ENCODE assay signal across 19 cellular contexts in the genomic region with DNA sequence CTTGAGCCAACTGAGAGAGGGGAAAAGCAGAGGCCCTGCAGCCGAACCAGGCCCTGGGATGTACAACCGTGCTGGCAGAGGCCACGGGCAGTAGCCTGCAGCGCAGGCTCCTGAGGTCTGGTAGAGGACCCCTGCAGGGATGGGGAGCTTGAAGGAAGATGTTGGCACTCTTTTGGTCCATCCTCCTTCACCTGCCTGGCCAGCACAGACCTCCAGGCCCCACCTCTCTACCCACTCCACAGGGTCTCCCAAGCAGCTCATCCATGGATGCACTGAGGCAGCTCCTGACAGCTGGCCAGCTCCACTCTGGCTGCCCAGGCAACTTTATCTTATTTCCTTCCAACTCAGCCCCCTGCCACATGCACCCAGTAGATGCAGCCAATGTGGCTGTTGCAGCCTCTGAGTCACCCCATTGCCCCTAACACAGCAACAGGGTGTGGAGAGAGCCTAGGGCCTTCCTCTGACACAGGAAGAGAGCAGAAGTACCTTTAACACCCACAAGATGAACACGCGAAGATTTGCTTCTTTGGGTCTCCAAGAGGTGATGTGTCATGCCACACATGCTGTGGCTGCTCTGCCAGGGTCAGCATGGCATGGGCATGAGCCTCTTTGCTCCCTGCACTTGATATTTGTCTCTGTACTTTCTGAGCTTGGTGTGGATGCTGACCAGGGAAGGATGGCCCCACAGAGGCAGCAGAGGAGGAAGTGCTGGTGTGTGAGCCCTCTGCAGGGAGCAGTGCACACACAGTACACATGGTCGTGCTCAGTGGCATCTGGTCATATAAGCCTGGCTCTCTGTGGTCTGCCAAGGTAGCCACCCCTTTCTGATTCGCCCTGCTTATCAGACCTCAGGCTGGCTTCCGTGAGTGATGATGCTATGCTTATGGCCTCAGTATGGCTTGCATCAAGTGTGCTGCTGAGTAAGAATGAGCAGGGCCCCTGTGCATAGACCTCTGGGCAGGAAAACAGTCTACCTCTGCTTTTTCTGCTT.
DNase-seq lines count a peak whose midpoint lies in the region; ATAC-seq, FAIRE-seq and TF ChIP-seq lines count a peak whose summit lies in the region.
"Had no signal": no experiment of that assay in that cellular context is flagged by ENCODE, and none has a peak within 500 bp of the region (broad histone marks: within the 10 kb centered on the region; RNA-seq: fewer than 3 reads in every experiment).

No MANE protein-coding gene starts in this region.

- H2AFZ ChIP-seq in HepG2 (ENCODE audit: low read length): no peak overlapping the region

- H3K9me3 ChIP-seq in right lobe of liver: no peaks in the 10 kb centered on the region
- H3K9me3 ChIP-seq in HepG2 (ENCODE audit: low read length): no peaks in the 10 kb centered on the region
- no peaks in the 10 kb centered on the region for H3K9me3 ChIP-seq in aorta (ENCODE audit: control insufficient read depth, low read length)
- H3K9me3 ChIP-seq: prostate gland had no signal

- WGBS in right lobe of liver (ENCODE audit: insufficient coverage, low coverage, low lambda C conversion rate, missing lambda C conversion rate): 72% methylated on average over 5 of the region's 9 CpGs
- WGBS in HepG2 (ENCODE audit: low lambda C conversion rate): 12% methylated on average over 6 of the region's 9 CpGs
- 72 to 82% methylated on average over 9 of the region's 9 CpGs for WGBS in aorta, 2 donors

- H3K27ac Mint-ChIP-seq in T-cell: peak overlapping the region; percentile 35 to 56

- TF ChIP-seq RAD21 in HepG2 (CRISPR knock-in tag; IDR thresholded peaks at IDR 0.05): no peak

- POLR2A ChIA-PET in HepG2 (lab: Yijun Ruan, JAX): no interaction called here
- POLR2A ChIA-PET in T-cell (lab: Charles Lee): no interaction called here

- no peak for FAIRE-seq in HepG2 (lab: Jason Lieb, UNC)
- FAIRE-seq: colon, H54 had no signal

- no peak for DNase-seq in right lobe of liver
- no peak for DNase-seq in HepG2 (ENCODE audit: low spot score)
- peak in 18 of 34 experiments; percentile 4 to 53 (median 22) for DNase-seq in T-cell
- DNase-seq in kidney glomerular epithelial cell (lab: John Stamatoyannopoulos, UW): peak; percentile 2
- DNase-seq in aorta: no peak
- DNase-seq in medulla oblongata (ENCODE audit: extremely low spot score): no peak
- DNase-seq in SW480 (ENCODE audit: low spot score): no peak
- no peak for DNase-seq in central memory CD4-positive, alpha-beta T cell
- DNase-seq: GDM1, Kasumi-1, NCI-H1417 treated with DMSO at 0.1 percent for 48 hours, NCI-H345, SHP77, T1000 had no signal

- H3K36me3 Mint-ChIP-seq in T-cell: no peaks in the 10 kb centered on the region

- TF ChIP-seq EP300 in HepG2 (IDR thresholded peaks at IDR 0.05; ENCODE audit: low read depth in 2 of 2, low read length in 2 of 2): no peak
- no peak for TF ChIP-seq EP300 in HepG2 (CRISPR knock-in tag; IDR thresholded peaks at IDR 0.05; ENCODE audit: borderline replicate concordance)

- CTCF ChIA-PET in HepG2 (lab: Yijun Ruan, JAX; ENCODE audit: low intra/inter-chr PET ratio, low total read pairs): no interaction called here
- CTCF ChIA-PET in T-cell (lab: Charles Lee): no interaction called here

- no peak overlapping the region for H3K4me2 ChIP-seq in HepG2 (ENCODE audit: low read depth, low read length)

- peaks cover 0 to 3% (median 0%) of the 10 kb centered on the region in 3 donors for H3K4me1 Mint-ChIP-seq in T-cell

- peak in 3 of 4 donors; percentile 18 to 48 (median 20) for ATAC-seq in right lobe of liver
- ATAC-seq in HepG2: no peak
- ATAC-seq in T-cell (replicated peaks in 1 of 4): peak; percentile 49 to 74 (median 59)
- ATAC-seq in aorta (ENCODE audit: low FRiP score): peak; percentile 8

- no peaks in the 10 kb centered on the region for H3K9me3 Mint-ChIP-seq in T-cell
- H3K9me3 Mint-ChIP-seq: nephron had no signal

- H3K4me3 ChIP-seq in right lobe of liver: no peak overlapping the region
- H3K4me3 ChIP-seq in HepG2 (replicated peaks in 1 of 3; ENCODE audit: insufficient read depth in 1 of 3, low read depth in 2 of 3, low read length in 3 of 3): no peak overlapping the region
- no peak overlapping the region for H3K4me3 ChIP-seq in aorta (ENCODE audit: low read length in 2 of 2)
- H3K4me3 ChIP-seq: prostate gland had no signal

- no peak overlapping the region for H3K27ac ChIP-seq in right lobe of liver
- no peak overlapping the region for H3K27ac ChIP-seq in HepG2 (ENCODE audit: extremely low read length, insufficient read depth, low read length)
- no peak overlapping the region for H3K27ac ChIP-seq in aorta (ENCODE audit: low read depth in 1 of 2, low read length in 2 of 2)
- H3K27ac ChIP-seq: epithelial cell of prostate, prostate gland had no signal

- intact Hi-C loops in right lobe of liver (cut with DNase I) (no loop called here), HepG2 (cut with micrococcal nuclease; ENCODE audit: unreplicated experiment) (no loop called here), aorta (cut with DNase I) (no loop called here)

- H3K27me3 Mint-ChIP-seq in T-cell: peaks cover 26 to 33% of the 10 kb centered on the region in 2 donors

- in situ Hi-C loops in HepG2 (cut with HindIII; ENCODE audit: extremely low pct_ligation_motif_present, low pct_unique_long_range_greater_than_20kb): no loop called here

- no peak for TF ChIP-seq POLR2A in right lobe of liver (IDR thresholded peaks at IDR 0.05)
- no peak for TF ChIP-seq POLR2A in HepG2 (IDR thresholded peaks at IDR 0.05; ENCODE audit: insufficient read depth in 1 of 2, low read depth in 2 of 2, low read length in 2 of 2)

- no peaks in the 10 kb centered on the region for H4K20me1 ChIP-seq in HepG2 (ENCODE audit: insufficient read depth, low read length)

- H3K4me1 ChIP-seq in right lobe of liver (no peaks in the 10 kb centered on the region), HepG2 (ENCODE audit: insufficient read depth, low read length) (no peaks in the 10 kb centered on the region), aorta (ENCODE audit: control insufficient read depth in 1 of 2, insufficient read depth in 2 of 2, low read length in 2 of 2) (no peaks in the 10 kb centered on the region)
- H3K4me1 ChIP-seq: prostate gland had no signal

- TF ChIP-seq CTCF in right lobe of liver (IDR thresholded peaks at IDR 0.05): no peak
- no peak for TF ChIP-seq CTCF in HepG2 (CRISPR knock-in tag; IDR thresholded peaks at IDR 0.05)

- H3K27me3 ChIP-seq in right lobe of liver: no peaks in the 10 kb centered on the region
- peaks cover 0 to 24% of the 10 kb centered on the region in 2 experiments; a peak in 3 of 5 replicates for H3K27me3 ChIP-seq in HepG2 (ENCODE audit: control insufficient read depth in 1 of 2, insufficient read depth in 2 of 2, low read length in 2 of 2)
- H3K27me3 ChIP-seq in aorta (ENCODE audit: control insufficient read depth in 1 of 2, insufficient read depth in 2 of 2, low read length in 1 of 2): no peaks in the 10 kb centered on the region

- H3K9ac ChIP-seq in HepG2 (ENCODE audit: insufficient read depth, low read depth, low read length): no peak overlapping the region

- H3K79me2 ChIP-seq in HepG2 (ENCODE audit: insufficient read depth, low read length): no peaks in the 10 kb centered on the region

- no TSS peak for BruUV-seq in HepG2 (replicated peaks; lab: Mats Ljungman, UMichigan)

- no peak overlapping the region for H3K4me3 Mint-ChIP-seq in T-cell
- H3K4me3 Mint-ChIP-seq: nephron had no signal

- H3K36me3 ChIP-seq in right lobe of liver (no peaks in the 10 kb centered on the region), HepG2 (replicated peaks in 1 of 2; ENCODE audit: control insufficient read depth in 1 of 2, insufficient read depth in 2 of 2, low read length in 2 of 2) (no peaks in the 10 kb centered on the region), aorta (ENCODE audit: control insufficient read depth in 1 of 2, insufficient read depth in 2 of 2, low read length in 1 of 2) (no peaks in the 10 kb centered on the region)
- H3K36me3 ChIP-seq: prostate gland had no signal

TF ChIP-seq in HepG2, 621 proteins besides CTCF, POLR2A, EP300 and RAD21 (continues in another document):
- TF ChIP-seq, protein P1, sequence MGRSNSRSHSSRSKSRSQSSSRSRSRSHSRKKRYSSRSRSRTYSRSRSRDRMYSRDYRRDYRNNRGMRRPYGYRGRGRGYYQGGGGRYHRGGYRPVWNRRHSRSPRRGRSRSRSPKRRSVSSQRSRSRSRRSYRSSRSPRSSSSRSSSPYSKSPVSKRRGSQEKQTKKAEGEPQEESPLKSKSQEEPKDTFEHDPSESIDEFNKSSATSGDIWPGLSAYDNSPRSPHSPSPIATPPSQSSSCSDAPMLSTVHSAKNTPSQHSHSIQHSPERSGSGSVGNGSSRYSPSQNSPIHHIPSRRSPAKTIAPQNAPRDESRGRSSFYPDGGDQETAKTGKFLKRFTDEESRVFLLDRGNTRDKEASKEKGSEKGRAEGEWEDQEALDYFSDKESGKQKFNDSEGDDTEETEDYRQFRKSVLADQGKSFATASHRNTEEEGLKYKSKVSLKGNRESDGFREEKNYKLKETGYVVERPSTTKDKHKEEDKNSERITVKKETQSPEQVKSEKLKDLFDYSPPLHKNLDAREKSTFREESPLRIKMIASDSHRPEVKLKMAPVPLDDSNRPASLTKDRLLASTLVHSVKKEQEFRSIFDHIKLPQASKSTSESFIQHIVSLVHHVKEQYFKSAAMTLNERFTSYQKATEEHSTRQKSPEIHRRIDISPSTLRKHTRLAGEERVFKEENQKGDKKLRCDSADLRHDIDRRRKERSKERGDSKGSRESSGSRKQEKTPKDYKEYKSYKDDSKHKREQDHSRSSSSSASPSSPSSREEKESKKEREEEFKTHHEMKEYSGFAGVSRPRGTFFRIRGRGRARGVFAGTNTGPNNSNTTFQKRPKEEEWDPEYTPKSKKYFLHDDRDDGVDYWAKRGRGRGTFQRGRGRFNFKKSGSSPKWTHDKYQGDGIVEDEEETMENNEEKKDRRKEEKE (IDR thresholded peaks at IDR 0.05): no peak
- TF ChIP-seq, protein P2, sequence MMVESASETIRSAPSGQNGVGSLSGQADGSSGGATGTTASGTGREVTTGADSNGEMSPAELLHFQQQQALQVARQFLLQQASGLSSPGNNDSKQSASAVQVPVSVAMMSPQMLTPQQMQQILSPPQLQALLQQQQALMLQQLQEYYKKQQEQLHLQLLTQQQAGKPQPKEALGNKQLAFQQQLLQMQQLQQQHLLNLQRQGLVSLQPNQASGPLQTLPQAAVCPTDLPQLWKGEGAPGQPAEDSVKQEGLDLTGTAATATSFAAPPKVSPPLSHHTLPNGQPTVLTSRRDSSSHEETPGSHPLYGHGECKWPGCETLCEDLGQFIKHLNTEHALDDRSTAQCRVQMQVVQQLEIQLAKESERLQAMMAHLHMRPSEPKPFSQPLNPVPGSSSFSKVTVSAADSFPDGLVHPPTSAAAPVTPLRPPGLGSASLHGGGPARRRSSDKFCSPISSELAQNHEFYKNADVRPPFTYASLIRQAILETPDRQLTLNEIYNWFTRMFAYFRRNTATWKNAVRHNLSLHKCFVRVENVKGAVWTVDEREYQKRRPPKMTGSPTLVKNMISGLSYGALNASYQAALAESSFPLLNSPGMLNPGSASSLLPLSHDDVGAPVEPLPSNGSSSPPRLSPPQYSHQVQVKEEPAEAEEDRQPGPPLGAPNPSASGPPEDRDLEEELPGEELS (CRISPR knock-in tag; IDR thresholded peaks at IDR 0.05): no peak
- no peak for TF ChIP-seq ZSCAN31 (CRISPR knock-in tag; IDR thresholded peaks at IDR 0.05; ENCODE audit: low read depth)
- TF ChIP-seq SMAD1 (CRISPR knock-in tag; IDR thresholded peaks at IDR 0.05; ENCODE audit: borderline replicate concordance, low read depth): no peak
- TF ChIP-seq ZNF781 (CRISPR knock-in tag; IDR thresholded peaks at IDR 0.05; ENCODE audit: borderline replicate concordance, not compliant biosample characterization): no peak

Comparison
In these comparisons a context has a peak if more than half of its experiments do, and no peak if none do; other contexts are left out.
1. DNase-seq: peak in T-cell (18 of 34) and kidney glomerular epithelial cell (single experiment); none in right lobe of liver (0 of 3), HepG2 (single experiment), aorta (0 of 2), medulla oblongata (single experiment), SW480 (single experiment) and central memory CD4-positive, alpha-beta T cell (single experiment).